In genomic region chr3:17151598-17152373, GRCh38 we compare ENCODE assay signal across 8 cellular contexts.
DNase-seq lines count a peak whose midpoint lies in the region; ATAC-seq and TF ChIP-seq lines count a peak whose summit lies in the region.

No MANE protein-coding gene starts in this region.

- H3K27me3 Mint-ChIP-seq in stimulated activated naive CD8-positive, alpha-beta T cell treated with anti-CD3 and anti-CD28 coated beads, Interleukin-15, amount 100 ng/mL, for 72 hours = no peaks in the 10 kb centered on the region
- peaks cover 10% of the 10 kb centered on the region for H3K27me3 Mint-ChIP-seq in nephron progenitor cell (ENCODE audit: low read depth, poor library complexity)

- H3K4me3 Mint-ChIP-seq in stimulated activated naive CD8-positive, alpha-beta T cell treated with anti-CD3 and anti-CD28 coated beads, Interleukin-15, amount 100 ng/mL, for 72 hours = peak overlapping the region; percentile 66 to 80
- H3K4me3 Mint-ChIP-seq in nephron progenitor cell = no peak overlapping the region

- H3K4me3 ChIP-seq in left lung = no peak overlapping the region

- peaks cover 0 to 31% of the 10 kb centered on the region in 2 donors for H3K9me3 ChIP-seq in left lung

- TF ChIP-seq CTCF in left lung (IDR thresholded peaks at IDR 0.05) = no peak
- no peak for TF ChIP-seq CTCF in nephron progenitor cell (IDR thresholded peaks at IDR 0.05)

- no peaks in the 10 kb centered on the region for H3K27me3 ChIP-seq in left lung

- peak; percentile 97 for ATAC-seq in GM19351 (IDR thresholded peaks at IDR 0.05; ENCODE audit: unreplicated experiment)
- peak; percentile 96 for ATAC-seq in HG03342 (IDR thresholded peaks at IDR 0.05; ENCODE audit: unreplicated experiment)
- ATAC-seq in left lung = peak; percentile 37
- peak; percentile 96 for ATAC-seq in stimulated activated naive CD8-positive, alpha-beta T cell treated with anti-CD3 and anti-CD28 coated beads, Interleukin-15, amount 100 ng/mL, for 72 hours
- no peak for ATAC-seq in SK-N-SH treated with all-trans-retinoic acid at 6 μM for 48 hours

- peak; percentile 84 to 89 for DNase-seq in activated CD4-positive, alpha-beta T cell treated with anti-CD3 and anti-CD28 coated beads, Interleukin-2, amount 50 U/mL, for 48 hours
- peak in 1 of 2 donors; percentile 39 for DNase-seq in left lung
- DNase-seq in stimulated activated naive CD8-positive, alpha-beta T cell treated with anti-CD3 and anti-CD28 coated beads, Interleukin-15, amount 100 ng/mL, for 72 hours = peak; percentile 90 to 95
- DNase-seq in nephron progenitor cell = no peak
- DNase-seq in dermis blood vessel endothelial cell = no peak

- peaks cover 33% of the 10 kb centered on the region for H3K36me3 Mint-ChIP-seq in nephron progenitor cell (ENCODE audit: low read depth)

- peaks cover 0 to 40% of the 10 kb centered on the region in 2 donors for H3K36me3 ChIP-seq in left lung

- H3K9me3 Mint-ChIP-seq in stimulated activated naive CD8-positive, alpha-beta T cell treated with anti-CD3 and anti-CD28 coated beads, Interleukin-15, amount 100 ng/mL, for 72 hours = peaks cover 15 to 17% of the 10 kb centered on the region in 2 donors
- peaks cover 22% of the 10 kb centered on the region for H3K9me3 Mint-ChIP-seq in nephron progenitor cell

- H3K4me1 ChIP-seq in left lung = no peaks in the 10 kb centered on the region

- no peak overlapping the region for H3K27ac ChIP-seq in left lung

- intact Hi-C loops in left lung (cut with DNase I) = no loop called here

- H3K4me1 Mint-ChIP-seq in stimulated activated naive CD8-positive, alpha-beta T cell treated with anti-CD3 and anti-CD28 coated beads, Interleukin-15, amount 100 ng/mL, for 72 hours = peaks cover 50% of the 10 kb centered on the region
- H3K4me1 Mint-ChIP-seq in nephron progenitor cell = no peaks in the 10 kb centered on the region

- peak overlapping the region; percentile 62 to 93 for H3K27ac Mint-ChIP-seq in stimulated activated naive CD8-positive, alpha-beta T cell treated with anti-CD3 and anti-CD28 coated beads, Interleukin-15, amount 100 ng/mL, for 72 hours
- no peak overlapping the region for H3K27ac Mint-ChIP-seq in nephron progenitor cell

TF ChIP-seq in SK-N-SH treated with all-trans-retinoic acid at 6 μM for 48 hours, 23 proteins besides CTCF, POLR2A, EP300 and RAD21:
- no peak for TF ChIP-seq OSR1 (CRISPR knock-in tag; IDR thresholded peaks at IDR 0.05)
- TF ChIP-seq TCF4 (CRISPR knock-in tag; IDR thresholded peaks at IDR 0.05; ENCODE audit: borderline replicate concordance) = no peak
- TF ChIP-seq PATZ1 (CRISPR knock-in tag; IDR thresholded peaks at IDR 0.05; ENCODE audit: borderline replicate concordance) = no peak

Comparison
In these comparisons a context has a peak if more than half of its experiments do, and no peak if none do; other contexts are left out.
1. DNase-seq: peak in activated CD4-positive, alpha-beta T cell treated with anti-CD3 and anti-CD28 coated beads, Interleukin-2, amount 50 U/mL, for 48 hours (2 of 2) and stimulated activated naive CD8-positive, alpha-beta T cell treated with anti-CD3 and anti-CD28 coated beads, Interleukin-15, amount 100 ng/mL, for 72 hours (2 of 2); none in nephron progenitor cell (single experiment) and dermis blood vessel endothelial cell (single experiment).